In genomic region chr22:22209080-22209640, GRCh38 we compare ENCODE assay signal across 12 cellular contexts. TPM values are rescaled to one million over a fixed set of nuclear protein-coding genes. Genes with fewer than 3 reads are reported as not detected.
"Had no signal": no experiment of that assay in that cellular context is flagged by ENCODE, and none has a peak within 500 bp of the region (broad histone marks: within the 10 kb centered on the region; RNA-seq: fewer than 3 reads in every experiment).

No MANE protein-coding gene starts in this region.

RNA-seq across cellular contexts. Expression of gene VPREB1, which starts 35.4 kb away (rescaled TPM):
- total RNA-seq: activated B cell treated with CpG ODN at 0.5 μM for 24 hours; activated CD8-positive, alpha-beta T cell treated with anti-CD3 and anti-CD28 coated beads for 36 hours; activated T-cell treated with anti-CD3 and anti-CD28 coated beads, Interleukin-2, amount 50 U/mL, for 4 hours; aorta; breast epithelium; chondrocyte; IMR-90; Peyer's patch; Right ventricle myocardium superior; SJCRH30; T-helper 1 cell treated with Interleukin-12 subunit alpha and Interleukin-12 subunit beta and Interleukin-4 antibody, amounts not matched to agents 30 ng/mL and 1 ng/mL, for 36 hours had no signal
- polyA plus RNA-seq: aorta, IMR-90, SK-N-SH had no signal
